Comparison of ENCODE assay signal across 1 cellular context in genomic region chr5:93421987-93422391, GRCh38.
TF ChIP-seq lines count a peak whose summit lies in the region.

No MANE protein-coding gene starts in this region.

TF ChIP-seq in WTC11, 78 proteins besides CTCF, POLR2A, EP300 and RAD21 (continued from another document):
- TF ChIP-seq, protein P1, sequence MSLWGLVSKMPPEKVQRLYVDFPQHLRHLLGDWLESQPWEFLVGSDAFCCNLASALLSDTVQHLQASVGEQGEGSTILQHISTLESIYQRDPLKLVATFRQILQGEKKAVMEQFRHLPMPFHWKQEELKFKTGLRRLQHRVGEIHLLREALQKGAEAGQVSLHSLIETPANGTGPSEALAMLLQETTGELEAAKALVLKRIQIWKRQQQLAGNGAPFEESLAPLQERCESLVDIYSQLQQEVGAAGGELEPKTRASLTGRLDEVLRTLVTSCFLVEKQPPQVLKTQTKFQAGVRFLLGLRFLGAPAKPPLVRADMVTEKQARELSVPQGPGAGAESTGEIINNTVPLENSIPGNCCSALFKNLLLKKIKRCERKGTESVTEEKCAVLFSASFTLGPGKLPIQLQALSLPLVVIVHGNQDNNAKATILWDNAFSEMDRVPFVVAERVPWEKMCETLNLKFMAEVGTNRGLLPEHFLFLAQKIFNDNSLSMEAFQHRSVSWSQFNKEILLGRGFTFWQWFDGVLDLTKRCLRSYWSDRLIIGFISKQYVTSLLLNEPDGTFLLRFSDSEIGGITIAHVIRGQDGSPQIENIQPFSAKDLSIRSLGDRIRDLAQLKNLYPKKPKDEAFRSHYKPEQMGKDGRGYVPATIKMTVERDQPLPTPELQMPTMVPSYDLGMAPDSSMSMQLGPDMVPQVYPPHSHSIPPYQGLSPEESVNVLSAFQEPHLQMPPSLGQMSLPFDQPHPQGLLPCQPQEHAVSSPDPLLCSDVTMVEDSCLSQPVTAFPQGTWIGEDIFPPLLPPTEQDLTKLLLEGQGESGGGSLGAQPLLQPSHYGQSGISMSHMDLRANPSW (CRISPR knock-in tag; conservative IDR thresholded peaks at IDR 0.05; ENCODE audit: low read depth) = no peak
- TF ChIP-seq SMAD3 (CRISPR knock-in tag; IDR thresholded peaks at IDR 0.05; ENCODE audit: borderline replicate concordance) (no peak), ZNF512 (CRISPR knock-in tag; IDR thresholded peaks at IDR 0.05; ENCODE audit: borderline replicate concordance) (no peak), MAX (CRISPR knock-in tag; IDR thresholded peaks at IDR 0.05) (no peak), TEAD1 (CRISPR knock-in tag; IDR thresholded peaks at IDR 0.05) (no peak), ZMAT4 (CRISPR knock-in tag; IDR thresholded peaks at IDR 0.05) (no peak), ZBTB21 (CRISPR knock-in tag; IDR thresholded peaks at IDR 0.05; ENCODE audit: borderline replicate concordance) (no peak), SMAD4 (CRISPR knock-in tag; IDR thresholded peaks at IDR 0.05) (no peak), GTF2I (CRISPR knock-in tag; conservative IDR thresholded peaks at IDR 0.05) (no peak), E2F4 (CRISPR knock-in tag; IDR thresholded peaks at IDR 0.05; ENCODE audit: borderline replicate concordance, low read depth) (no peak), MXD4 (CRISPR knock-in tag; IDR thresholded peaks at IDR 0.05; ENCODE audit: borderline replicate concordance) (no peak), NR3C1 (CRISPR knock-in tag; conservative IDR thresholded peaks at IDR 0.05; ENCODE audit: low read depth) (no peak), ZNF263 (CRISPR knock-in tag; IDR thresholded peaks at IDR 0.05; ENCODE audit: low read depth) (no peak), RELA (CRISPR knock-in tag; IDR thresholded peaks at IDR 0.05; ENCODE audit: borderline replicate concordance) (no peak), ZNF671 (CRISPR knock-in tag; IDR thresholded peaks at IDR 0.05) (no peak), MYBL2 (CRISPR knock-in tag; IDR thresholded peaks at IDR 0.05) (no peak), TCF7 (CRISPR knock-in tag; IDR thresholded peaks at IDR 0.05; ENCODE audit: low read depth) (no peak)
